In the genomic region with DNA sequence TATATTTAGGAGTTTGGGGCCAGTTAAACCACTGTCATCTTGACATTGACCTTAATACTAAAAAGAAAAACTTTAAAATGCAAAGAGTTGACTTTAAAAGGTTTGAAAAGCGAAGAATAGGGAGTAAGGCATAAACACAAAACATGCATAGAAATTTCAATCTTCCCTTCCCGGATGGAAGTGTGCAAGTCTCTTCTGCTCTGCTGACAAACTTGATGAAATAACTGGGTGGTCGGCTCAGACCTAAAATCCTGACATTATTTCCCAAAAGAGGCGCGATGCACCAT, we compare ENCODE assay signal across 18 cellular contexts. TPM values are rescaled to one million over a fixed set of nuclear protein-coding genes. Genes with fewer than 3 reads are reported as not detected.
DNase-seq lines count a peak whose midpoint lies in the region; ATAC-seq, FAIRE-seq and TF ChIP-seq lines count a peak whose summit lies in the region.
"Had no signal": no experiment of that assay in that cellular context is flagged by ENCODE, and none has a peak within 500 bp of the region (broad histone marks: within the 10 kb centered on the region; RNA-seq: fewer than 3 reads in every experiment).

No MANE protein-coding gene starts in this region.

- intact Hi-C loops in CD4-positive, alpha-beta memory T cell (cut with micrococcal nuclease): loop anchor here (2.0 to 5.0 kb wide), 3 partner anchors 21 to 135 kb away; partner anchors contain the start of gene BMI1
- intact Hi-C loops in activated CD4-positive, alpha-beta memory T cell treated with anti-CD3 and anti-CD28 coated beads for 36 hours (cut with micrococcal nuclease): loop anchor here (2.0 kb wide), 6 partner anchors 17 to 339 kb away; partner anchors contain the start of gene DNAJC1

- WGBS in A549 (ENCODE audit: missing lambda C conversion rate): 81% methylated on average over 5 of the region's 5 CpGs

- POLR2A ChIA-PET in A549 (lab: Yijun Ruan, JAX): interaction anchor here (2.3 kb wide), 2 partner anchors 8 to 86 kb away, joined by 7 to 14 read pairs; no protein-coding TSS in a partner anchor
- POLR2A ChIA-PET in CD4-positive, alpha-beta memory T cell (lab: Charles Lee; ENCODE audit: partially characterized antibody): interaction anchor here (2.3 kb wide), 1 partner anchor 113 kb away, joined by 15 read pairs; no protein-coding TSS in a partner anchor
- POLR2A ChIA-PET in activated CD4-positive, alpha-beta memory T cell treated with anti-CD3 and anti-CD28 coated beads for 36 hours (lab: Charles Lee): interaction anchor here (2.1 kb wide), 1 partner anchor 95 kb away, joined by 6 read pairs; no protein-coding TSS in a partner anchor

- no peak for TF ChIP-seq EP300 in A549 (IDR thresholded peaks at IDR 0.05)

- peaks cover 0 to 11% of the 10 kb centered on the region in 2 donors for H3K36me3 Mint-ChIP-seq in CD4-positive, alpha-beta memory T cell
- peaks cover 5% of the 10 kb centered on the region for H3K36me3 Mint-ChIP-seq in activated CD4-positive, alpha-beta memory T cell treated with anti-CD3 and anti-CD28 coated beads for 36 hours
- peaks cover 0 to 8% of the 10 kb centered on the region in 2 donors for H3K36me3 Mint-ChIP-seq in naive B cell

- CTCF ChIA-PET in A549 (lab: Yijun Ruan, JAX): interaction anchor here (0.7 to 1.5 kb wide), 3 partner anchors 23 to 647 kb away, joined by 3 read pairs; no protein-coding TSS in a partner anchor
- CTCF ChIA-PET in CD4-positive, alpha-beta memory T cell (lab: Charles Lee; ENCODE audit: partially characterized antibody): interaction anchor here (1.2 kb wide), 1 partner anchor 26 kb away, joined by 3 read pairs; the partner anchor contains the start of gene COMMD3
- CTCF ChIA-PET in activated CD4-positive, alpha-beta memory T cell treated with anti-CD3 and anti-CD28 coated beads for 36 hours (lab: Charles Lee): interaction anchor here (1.1 kb wide), 1 partner anchor 332 kb away, joined by 3 read pairs; no protein-coding TSS in a partner anchor

- peaks cover 9% of the 10 kb centered on the region; the same call in 1 of the 3 replicates for H3K4me1 ChIP-seq in A549
- peaks cover 17% of the 10 kb centered on the region for H3K4me1 ChIP-seq in CD4-positive, alpha-beta memory T cell (ENCODE audit: insufficient read depth, low read length)
- H3K4me1 ChIP-seq: BE2C, prostate gland had no signal

- H3K9me3 ChIP-seq in A549: no peaks in the 10 kb centered on the region
- no peaks in the 10 kb centered on the region for H3K9me3 ChIP-seq in CD4-positive, alpha-beta memory T cell (ENCODE audit: control insufficient read depth in 1 of 2, low read length in 2 of 2)
- H3K9me3 ChIP-seq: BE2C, prostate gland, transverse colon had no signal

- peaks cover 87% of the 10 kb centered on the region for H3K27me3 ChIP-seq in CD4-positive, alpha-beta memory T cell (ENCODE audit: insufficient read depth, low read length)

- H3K4me3 Mint-ChIP-seq in CD4-positive, alpha-beta memory T cell: peak overlapping the region in 7 of 8 donors; percentile 9 to 82 (median 69)
- H3K4me3 Mint-ChIP-seq in activated CD4-positive, alpha-beta memory T cell treated with anti-CD3 and anti-CD28 coated beads for 36 hours: peak overlapping the region; percentile 69
- H3K4me3 Mint-ChIP-seq in naive B cell: peak overlapping the region in 5 of 8 donors; percentile 55 to 92 (median 81)

- peak overlapping the region; percentile 93 for H3K4me2 ChIP-seq in A549

- TF ChIP-seq RAD21 in A549 (conservative IDR thresholded peaks at IDR 0.05 in 1 of 2, IDR thresholded peaks at IDR 0.05 in 1 of 2): no peak

- peak overlapping the region; percentile 73; the same call in 2 of the 3 replicates for H3K4me3 ChIP-seq in A549
- H3K4me3 ChIP-seq in CD4-positive, alpha-beta memory T cell (ENCODE audit: low read length in 2 of 2): no peak overlapping the region

- ATAC-seq in A549 (no peak), naive B cell (ENCODE audit: low read depth in 2 of 2) (no peak)

- H3K36me3 ChIP-seq in CD4-positive, alpha-beta memory T cell (ENCODE audit: insufficient read depth, low read length): no peaks in the 10 kb centered on the region
- H3K36me3 ChIP-seq: BE2C, brain microvascular endothelial cell, prostate gland, transverse colon had no signal

- TF ChIP-seq CTCF in A549 (IDR thresholded peaks at IDR 0.05): no peak

- H3K27me3 Mint-ChIP-seq in CD4-positive, alpha-beta memory T cell: peaks cover 55 to 68% of the 10 kb centered on the region in 2 donors
- peaks cover 63% of the 10 kb centered on the region for H3K27me3 Mint-ChIP-seq in activated CD4-positive, alpha-beta memory T cell treated with anti-CD3 and anti-CD28 coated beads for 36 hours
- peaks cover 48 to 75% (median 55%) of the 10 kb centered on the region in 3 donors for H3K27me3 Mint-ChIP-seq in naive B cell

- H3K27ac Mint-ChIP-seq in CD4-positive, alpha-beta memory T cell: peak overlapping the region in 3 of 7 donors; percentile 59 to 89 (median 76)
- no peak overlapping the region for H3K27ac Mint-ChIP-seq in activated CD4-positive, alpha-beta memory T cell treated with anti-CD3 and anti-CD28 coated beads for 36 hours
- H3K27ac Mint-ChIP-seq in naive B cell: peak overlapping the region in 4 of 6 donors; percentile 51 to 97 (median 79)

- TF ChIP-seq POLR2A in A549 (IDR thresholded peaks at IDR 0.05; ENCODE audit: low read length): no peak

- no peak for FAIRE-seq in A549 (lab: Jason Lieb, UNC)

- H3K4me1 Mint-ChIP-seq in CD4-positive, alpha-beta memory T cell: peaks cover 9 to 47% (median 22%) of the 10 kb centered on the region in 4 donors
- peaks cover 26% of the 10 kb centered on the region for H3K4me1 Mint-ChIP-seq in activated CD4-positive, alpha-beta memory T cell treated with anti-CD3 and anti-CD28 coated beads for 36 hours (ENCODE audit: low read depth)
- peaks cover 12 to 21% (median 16%) of the 10 kb centered on the region in 3 donors for H3K4me1 Mint-ChIP-seq in naive B cell

- DNase-seq in A549 (ENCODE audit: low read depth in 1 of 2, low spot score in 1 of 2): no peak
- DNase-seq in CD4-positive, alpha-beta memory T cell: no peak
- DNase-seq in activated CD4-positive, alpha-beta memory T cell treated with anti-CD3 and anti-CD28 coated beads for 36 hours: no peak
- DNase-seq in naive B cell: no peak
- no peak for DNase-seq in NCI-H446 treated with DMSO at 0.1 percent for 48 hours (lab: John Stamatoyannopoulos, UW)
- DNase-seq in HPDE6-E6E7 (ENCODE audit: extremely low spot score): no peak
- DNase-seq in ecto neural progenitor cell (ENCODE audit: low spot score): no peak
- no peak for DNase-seq in NCI-H1694 treated with DMSO at 0.1 percent for 48 hours (lab: John Stamatoyannopoulos, UW)
- DNase-seq: activated CD4-positive, alpha-beta T cell treated with anti-CD3 and anti-CD28 coated beads for 1 hour; activated effector memory CD4-positive, alpha-beta T cell treated with Interleukin-2 at 50 U/mL for 16 hours; BE2C; brain microvascular endothelial cell; effector memory CD4-positive, alpha-beta T cell; NCI-H1417 treated with DMSO at 0.1 percent for 48 hours; transverse colon had no signal

- peaks cover 0 to 38% (median 19%) of the 10 kb centered on the region in 8 donors for H3K9me3 Mint-ChIP-seq in CD4-positive, alpha-beta memory T cell
- no peaks in the 10 kb centered on the region for H3K9me3 Mint-ChIP-seq in activated CD4-positive, alpha-beta memory T cell treated with anti-CD3 and anti-CD28 coated beads for 36 hours
- peaks cover 0 to 18% (median 6%) of the 10 kb centered on the region in 7 donors for H3K9me3 Mint-ChIP-seq in naive B cell

- H3K27ac ChIP-seq in A549: no peak overlapping the region
- H3K27ac ChIP-seq in CD4-positive, alpha-beta memory T cell (ENCODE audit: low read depth, low read length): no peak overlapping the region
- H3K27ac ChIP-seq: brain microvascular endothelial cell had no signal

TF ChIP-seq in A549, 52 proteins besides CTCF, POLR2A, EP300 and RAD21 (continues in another document):
- no peak for TF ChIP-seq POLR2AphosphoS2 (conservative IDR thresholded peaks at IDR 0.05; ENCODE audit: low read length)
- no peak for TF ChIP-seq RFX5 (IDR thresholded peaks at IDR 0.05)
- TF ChIP-seq GATA3 (IDR thresholded peaks at IDR 0.05; ENCODE audit: borderline replicate concordance): no peak
- no peak for TF ChIP-seq TFCP2L1 (CRISPR knock-in tag; IDR thresholded peaks at IDR 0.05)

RNA-seq across cellular contexts. Expression of gene SPAG6, which starts 3.4 kb away (rescaled TPM):
- polyA plus RNA-seq in A549 (2011; rRNA removed) (0.04 TPM in 1 of 2 replicates, not detected in the other), A549 (2017; fragmentation: RNase III; extraction: RNeasy Plus Mini Kit Qiagen cat#74134 plus additional on column Dnase treatment) (0.05 TPM in 1 of 3 replicates, not detected in the others), naive B cell (ENCODE audit: low read depth in 6 of 6) (not detected)
- polyA plus RNA-seq in A549 (2012; cell fraction: cytosol; rRNA removed): not detected in 2 replicates
- 0.05 TPM in 1 of 2 replicates, not detected in the other for polyA plus RNA-seq in A549 (2012; cell fraction: nucleus; rRNA removed)
- polyA minus RNA-seq in A549 (2011; rRNA and poly(A)+ RNA removed): not detected in 2 replicates
- not detected for total RNA-seq in CD4-positive, alpha-beta memory T cell
- polyA plus RNA-seq in CD4-positive, alpha-beta memory T cell: not detected
- total RNA-seq in activated CD4-positive, alpha-beta memory T cell treated with anti-CD3 and anti-CD28 coated beads for 36 hours: under 1 TPM in 1 of 2 experiments, not detected in 1; 0.24 TPM
- total RNA-seq: IMR-90, NCI-H460, transverse colon had no signal
- polyA plus RNA-seq: IMR-90 had no signal

RNA-seq across cellular contexts. Expression of gene BMI1, which starts 21.0 kb away (rescaled TPM):
- polyA plus RNA-seq in A549 (2011; rRNA removed) (64.3 and 77.3 TPM in 2 replicates), A549 (2017; fragmentation: RNase III; extraction: RNeasy Plus Mini Kit Qiagen cat#74134 plus additional on column Dnase treatment) (40.7 to 50.9 TPM (median 44.4 TPM) in 3 replicates), naive B cell (ENCODE audit: low read depth in 6 of 6) (10 to 100 TPM; 28.3 to 45.7 (median 33.3) TPM)
- polyA plus RNA-seq in A549 (2012; cell fraction: cytosol; rRNA removed): 18.5 and 19.4 TPM in 2 replicates
- polyA plus RNA-seq in A549 (2012; cell fraction: nucleus; rRNA removed): 11.7 and 13.0 TPM in 2 replicates
- 48.9 and 51.1 TPM in 2 replicates for polyA minus RNA-seq in A549 (2011; rRNA and poly(A)+ RNA removed)
- 100 to 1,000 TPM in 1 of 2 experiments, 10 to 100 TPM in 1; 99.0 to 108 TPM for total RNA-seq in CD4-positive, alpha-beta memory T cell
- polyA plus RNA-seq in CD4-positive, alpha-beta memory T cell: 10 to 100 TPM; 40.5 to 54.5 TPM
- total RNA-seq in activated CD4-positive, alpha-beta memory T cell treated with anti-CD3 and anti-CD28 coated beads for 36 hours: 10 to 100 TPM; 58.8 to 63.5 TPM

RNA-seq across cellular contexts. Expression of gene COMMD3, which starts 25.7 kb away (rescaled TPM):
- polyA plus RNA-seq in A549 (2011; rRNA removed) (70.2 and 70.8 TPM in 2 replicates), A549 (2017; fragmentation: RNase III; extraction: RNeasy Plus Mini Kit Qiagen cat#74134 plus additional on column Dnase treatment) (42.2 to 47.9 TPM (median 44.8 TPM) in 3 replicates), naive B cell (ENCODE audit: low read depth in 6 of 6) (100 to 1,000 TPM in 5 of 6 donors, 10 to 100 TPM in 1; 86.5 to 140 (median 110) TPM)
- polyA plus RNA-seq in A549 (2012; cell fraction: cytosol; rRNA removed): 16.7 and 17.7 TPM in 2 replicates
- polyA plus RNA-seq in A549 (2012; cell fraction: nucleus; rRNA removed): 6.9 and 11.4 TPM in 2 replicates
- polyA minus RNA-seq in A549 (2011; rRNA and poly(A)+ RNA removed): 6.2 and 7.2 TPM in 2 replicates
- 10 to 100 TPM; 67.9 to 68.5 TPM for total RNA-seq in CD4-positive, alpha-beta memory T cell
- polyA plus RNA-seq in CD4-positive, alpha-beta memory T cell: 10 to 100 TPM; 71.1 to 88.1 TPM
- 10 to 100 TPM; 84.6 to 91.4 TPM for total RNA-seq in activated CD4-positive, alpha-beta memory T cell treated with anti-CD3 and anti-CD28 coated beads for 36 hours
